16 cellular contexts compared by ENCODE assay signal in the genomic region with DNA sequence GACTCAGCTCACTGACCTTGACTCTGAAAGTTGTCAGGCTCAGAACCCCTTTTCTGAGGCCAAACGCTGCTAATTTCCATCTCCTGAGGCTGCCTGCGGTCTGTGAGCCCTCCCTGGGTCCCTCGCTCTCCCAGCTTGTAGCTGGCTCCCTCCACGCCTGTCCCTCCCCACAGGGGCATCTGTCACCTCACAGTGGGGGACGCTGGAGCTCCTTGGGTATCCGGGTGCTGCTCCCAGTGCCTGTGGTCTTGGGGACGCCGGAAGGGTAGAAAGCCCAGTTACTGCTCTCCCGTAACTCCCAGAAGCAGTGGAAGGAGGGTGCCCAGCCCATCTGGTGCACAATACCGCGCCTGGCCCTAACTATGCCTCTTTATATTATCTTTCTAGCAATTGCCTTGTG. TPM values are rescaled to one million over a fixed set of nuclear protein-coding genes. Genes with fewer than 3 reads are reported as not detected.
"Had no signal": no experiment of that assay in that cellular context is flagged by ENCODE, and none has a peak within 500 bp of the region (broad histone marks: within the 10 kb centered on the region; RNA-seq: fewer than 3 reads in every experiment).

No MANE protein-coding gene starts in this region.

- DNase-seq: activated CD4-positive, alpha-beta T cell treated with anti-CD3 and anti-CD28 coated beads, Interleukin-2, amount 50 U/mL, for 1 hour; activated gamma-delta T cell treated with Interleukin-2 at 50 U/mL for 16 hours; brain microvascular endothelial cell; cortex of kidney; effector CD4-positive, alpha-beta T cell; gastrocnemius medialis; SJCRH30; stimulated activated CD4-positive, alpha-beta T cell treated with anti-CD3 and anti-CD28 coated beads, Interleukin-12 subunit alpha, Interleukin-12 subunit beta, amount 100 ng/mL, for 4 hours; stimulated activated CD4-positive, alpha-beta T cell treated with anti-CD3 and anti-CD28 coated beads, Interleukin-1b, Interleukin-23, amount 100 ng/mL, for 48 hours; stimulated activated CD8-positive, alpha-beta memory T cell treated with anti-CD3 and anti-CD28 coated beads, Interleukin-4, amount 100 ng/mL, for 48 hours; stimulated activated naive CD4-positive, alpha-beta T cell treated with Interleukin-2 at 50 U/mL for 16 hours; T1000; thyroid gland had no signal

- ATAC-seq: esophagus mucosa, gastrocnemius medialis, left lung, pancreas had no signal

RNA-seq across cellular contexts. Expression of gene MMEL1, which starts 13.0 kb away (rescaled TPM):
- total RNA-seq: gastrocnemius medialis, SJCRH30 had no signal
